Comparison of ENCODE assay signal across 15 cellular contexts in the genomic region with DNA sequence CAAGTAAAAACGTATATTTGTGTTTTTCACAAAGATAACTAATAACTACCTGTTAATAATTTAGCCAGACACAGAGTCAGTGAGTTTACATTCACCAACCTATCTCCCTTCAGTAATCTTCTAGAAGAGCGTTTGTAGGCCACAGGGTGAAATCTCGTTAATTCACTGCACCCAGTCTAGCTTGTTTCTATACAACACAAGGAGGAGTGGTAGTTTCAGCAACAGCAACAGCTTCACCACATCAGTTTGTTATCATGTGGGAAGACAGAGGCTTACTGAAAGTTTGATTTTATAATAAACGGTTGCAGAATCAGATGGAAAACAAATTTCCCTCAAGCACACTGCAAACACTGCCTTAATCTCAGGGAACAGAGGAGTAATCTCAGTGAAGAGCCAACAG. TPM values are rescaled to one million over a fixed set of nuclear protein-coding genes. Genes with fewer than 3 reads are reported as not detected.
DNase-seq lines count a peak whose midpoint lies in the region; ATAC-seq and TF ChIP-seq lines count a peak whose summit lies in the region.
"Had no signal": no experiment of that assay in that cellular context is flagged by ENCODE, and none has a peak within 500 bp of the region (broad histone marks: within the 10 kb centered on the region; RNA-seq: fewer than 3 reads in every experiment).

No MANE protein-coding gene starts in this region.

- H2AFZ ChIP-seq in PC-9, result no peak overlapping the region; the same call in 1 of the 2 replicates

- peaks cover 34% of the 10 kb centered on the region for H3F3A ChIP-seq in PC-9 (ENCODE audit: insufficient read depth, low read depth)

- H4K20me1 ChIP-seq in PC-9 (ENCODE audit: insufficient read depth), result no peaks in the 10 kb centered on the region

- no peak overlapping the region for H4K5ac ChIP-seq in mesendoderm (ENCODE audit: low read length)

- H3K79me1 ChIP-seq in mesendoderm (ENCODE audit: low read length), result no peaks in the 10 kb centered on the region

- H3K27ac ChIP-seq in HEK293 (ENCODE audit: extremely low read depth, low read depth, low read length) (no peak overlapping the region), PC-9 (peak overlapping the region; percentile 86), skeletal muscle tissue (ENCODE audit: low read depth, low read length) (no peak overlapping the region), mesendoderm (ENCODE audit: low read depth, low read length) (no peak overlapping the region)
- H3K27ac ChIP-seq: foreskin keratinocyte had no signal

- no peak overlapping the region for H3K56ac ChIP-seq in mesendoderm (ENCODE audit: low read length)

- H3K9me3 ChIP-seq in HEK293 (ENCODE audit: control insufficient read depth, insufficient read depth, low read depth, low read length), result no peaks in the 10 kb centered on the region
- no peaks in the 10 kb centered on the region for H3K9me3 ChIP-seq in PC-9 (ENCODE audit: insufficient read depth, low read depth)
- no peaks in the 10 kb centered on the region for H3K9me3 ChIP-seq in iPS-15b (ENCODE audit: control insufficient read depth, insufficient read depth, low read length)
- H3K9me3 ChIP-seq in skeletal muscle tissue (ENCODE audit: control insufficient read depth in 3 of 3, low read length in 3 of 3), result no peaks in the 10 kb centered on the region

- H3K4me3 ChIP-seq in HEK293 (ENCODE audit: low read depth, low read length) (no peak overlapping the region), PC-9 (peak overlapping the region; percentile 71; the same call in 1 of the 2 replicates), iPS-15b (ENCODE audit: low read depth, low read length) (peak overlapping the region; percentile 73), skeletal muscle tissue (ENCODE audit: low read length in 3 of 3) (no peak overlapping the region), mesendoderm (ENCODE audit: low read length) (no peak overlapping the region)

- CTCF ChIA-PET in HEK293 (lab: Yijun Ruan, JAX) (interaction anchor here (1.5 to 2.1 kb wide), 2 partner anchors 88 to 151 kb away, joined by 5 to 8 read pairs; no protein-coding TSS in a partner anchor), PC-9 (lab: Charles Lee) (no interaction called here)
- CTCF ChIA-PET in activated CD8-positive, alpha-beta T cell treated with anti-CD3 and anti-CD28 coated beads, Interleukin-2, amount 10 ng/mL, durations not matched to agents 7 days and 5 days (lab: Charles Lee), result no interaction called here

- POLR2A ChIA-PET in HEK293 (lab: Yijun Ruan, JAX) (interaction anchor here (1.2 kb wide), 1 partner anchor 11 kb away, joined by 3 read pairs; no protein-coding TSS in a partner anchor), PC-9 (lab: Charles Lee; ENCODE audit: unreplicated experiment) (interaction anchor here (0.6 to 0.7 kb wide), 2 partner anchors 34 to 86 kb away, joined by 3 to 4 read pairs; no protein-coding TSS in a partner anchor)
- POLR2A ChIA-PET in activated CD8-positive, alpha-beta T cell treated with anti-CD3 and anti-CD28 coated beads, Interleukin-2, amount 10 ng/mL, durations not matched to agents 7 days and 5 days (lab: Charles Lee), result no interaction called here

- H3K9ac ChIP-seq in iPS-15b (ENCODE audit: low read depth, low read length) (no peak overlapping the region), skeletal muscle tissue (ENCODE audit: low read depth in 1 of 3, low read length in 3 of 3) (peak overlapping the region in 2 of 3 donors; percentile 10 to 43), mesendoderm (ENCODE audit: low read length) (no peak overlapping the region)

- DNase-seq in PC-9 (no peak), mesendoderm (no peak)
- DNase-seq in activated CD8-positive, alpha-beta T cell treated with anti-CD3 and anti-CD28 coated beads, Interleukin-2, amount 10 ng/mL, durations not matched to agents 7 days and 5 days, result no peak
- DNase-seq: activated CD4-positive, alpha-beta T cell treated with anti-CD3 and anti-CD28 coated beads, Interleukin-2, amount 50 U/mL, for 4 hours; AML-193; cerebellar nuclear complex; foreskin keratinocyte; natural killer cell; NCI-H187 treated with DMSO at 0.1 percent for 48 hours had no signal

- peaks cover 43% of the 10 kb centered on the region for H3K27me3 Mint-ChIP-seq in activated CD8-positive, alpha-beta T cell treated with anti-CD3 and anti-CD28 coated beads, Interleukin-2, amount 10 ng/mL, durations not matched to agents 7 days and 5 days (ENCODE audit: low read depth)

- ATAC-seq in HG02840 (IDR thresholded peaks at IDR 0.05; ENCODE audit: low FRiP score, unreplicated experiment) (no peak), GM21447 (IDR thresholded peaks at IDR 0.05; ENCODE audit: unreplicated experiment) (no peak)
- no peak for ATAC-seq in activated CD8-positive, alpha-beta T cell treated with anti-CD3 and anti-CD28 coated beads, Interleukin-2, amount 10 ng/mL, durations not matched to agents 7 days and 5 days
- ATAC-seq: foreskin keratinocyte, natural killer cell had no signal

- intact Hi-C loops in PC-9 (cut with micrococcal nuclease; ENCODE audit: unreplicated experiment), result loop anchor here (2.0 to 10.0 kb wide), 2 partner anchors 89 to 779 kb away; no protein-coding TSS in a partner anchor

- H2AK5ac ChIP-seq in mesendoderm (ENCODE audit: low read length), result no peak overlapping the region

- H2BK120ac ChIP-seq in mesendoderm (ENCODE audit: low read depth, low read length), result no peak overlapping the region

- H2BK5ac ChIP-seq in mesendoderm (ENCODE audit: low read length), result no peak overlapping the region

- H3K36me3 ChIP-seq in HEK293 (ENCODE audit: control insufficient read depth in 2 of 2, insufficient read depth in 1 of 2, low read length in 2 of 2), result no peaks in the 10 kb centered on the region
- H3K36me3 ChIP-seq in PC-9 (ENCODE audit: low read depth), result no peaks in the 10 kb centered on the region
- no peaks in the 10 kb centered on the region for H3K36me3 ChIP-seq in iPS-15b (ENCODE audit: control insufficient read depth, insufficient read depth, low read length)
- H3K36me3 ChIP-seq in skeletal muscle tissue (ENCODE audit: control insufficient read depth in 3 of 3, insufficient read depth in 3 of 3, low read length in 3 of 3), result no peaks in the 10 kb centered on the region
- no peaks in the 10 kb centered on the region for H3K36me3 ChIP-seq in mesendoderm (ENCODE audit: control insufficient read depth, insufficient read depth, low read length)

- no CpG with 5 or more reads among the region's 4 CpGs for WGBS in mesendoderm (ENCODE audit: extremely low coverage, insufficient coverage, low lambda C conversion rate)

- H3K27ac Mint-ChIP-seq in activated CD8-positive, alpha-beta T cell treated with anti-CD3 and anti-CD28 coated beads, Interleukin-2, amount 10 ng/mL, durations not matched to agents 7 days and 5 days, result no peak overlapping the region
- H3K27ac Mint-ChIP-seq: natural killer cell had no signal

- no peak overlapping the region for H3K4ac ChIP-seq in mesendoderm (ENCODE audit: low read depth, low read length)

- no peak overlapping the region for H3K4me3 Mint-ChIP-seq in activated CD8-positive, alpha-beta T cell treated with anti-CD3 and anti-CD28 coated beads, Interleukin-2, amount 10 ng/mL, durations not matched to agents 7 days and 5 days
- H3K4me3 Mint-ChIP-seq: natural killer cell had no signal

- no peaks in the 10 kb centered on the region for H3K36me3 Mint-ChIP-seq in activated CD8-positive, alpha-beta T cell treated with anti-CD3 and anti-CD28 coated beads, Interleukin-2, amount 10 ng/mL, durations not matched to agents 7 days and 5 days (ENCODE audit: low read depth)
- H3K36me3 Mint-ChIP-seq: natural killer cell had no signal

- H3K4me2 ChIP-seq in PC-9 (peak overlapping the region; percentile 92), mesendoderm (ENCODE audit: low read length) (no peak overlapping the region)

- H3K9me2 ChIP-seq in PC-9 (ENCODE audit: insufficient read depth), result no peaks in the 10 kb centered on the region

- no peak overlapping the region for H3K18ac ChIP-seq in mesendoderm (ENCODE audit: low read length)

- H3K9me3 Mint-ChIP-seq in activated CD8-positive, alpha-beta T cell treated with anti-CD3 and anti-CD28 coated beads, Interleukin-2, amount 10 ng/mL, durations not matched to agents 7 days and 5 days (ENCODE audit: insufficient read depth), result no peaks in the 10 kb centered on the region
- H3K9me3 Mint-ChIP-seq: natural killer cell had no signal

- no peak overlapping the region for H2BK15ac ChIP-seq in mesendoderm (replicated peaks; ENCODE audit: low read depth)

- no peak overlapping the region for H4K8ac ChIP-seq in mesendoderm (ENCODE audit: low read depth, low read length)

- TF ChIP-seq CTCF in HEK293 (tag by site-specific recombination; IDR thresholded peaks at IDR 0.05) (no peak), PC-9 (conservative IDR thresholded peaks at IDR 0.05) (no peak)

- H3K4me1 ChIP-seq in HEK293 (ENCODE audit: control insufficient read depth, insufficient read depth, low read length), result peaks cover 21% of the 10 kb centered on the region
- H3K4me1 ChIP-seq in PC-9 (replicated peaks; ENCODE audit: insufficient read depth), result peaks cover 28% of the 10 kb centered on the region
- peaks cover 20% of the 10 kb centered on the region for H3K4me1 ChIP-seq in iPS-15b (ENCODE audit: control insufficient read depth, insufficient read depth, low read length)
- H3K4me1 ChIP-seq in skeletal muscle tissue (ENCODE audit: control insufficient read depth in 3 of 3, insufficient read depth in 3 of 3, low read length in 3 of 3), result peaks cover 15 to 29% (median 22%) of the 10 kb centered on the region in 3 donors
- H3K4me1 ChIP-seq in mesendoderm (ENCODE audit: control insufficient read depth, low read depth, low read length), result no peaks in the 10 kb centered on the region
- H3K4me1 ChIP-seq: foreskin keratinocyte had no signal

- H3K27me3 ChIP-seq in PC-9 (ENCODE audit: insufficient read depth, low read depth), result no peaks in the 10 kb centered on the region
- H3K27me3 ChIP-seq in iPS-15b (ENCODE audit: control insufficient read depth, insufficient read depth, low read length), result peaks cover 3% of the 10 kb centered on the region
- H3K27me3 ChIP-seq in skeletal muscle tissue (ENCODE audit: control insufficient read depth in 3 of 3, insufficient read depth in 3 of 3, low read length in 3 of 3), result peaks cover 0 to 5% (median 0%) of the 10 kb centered on the region in 3 donors
- H3K27me3 ChIP-seq in mesendoderm (ENCODE audit: insufficient read depth, low read length, poor library complexity), result peaks cover 7% of the 10 kb centered on the region

- BruUV-seq in PC-9 (replicated peaks; lab: Mats Ljungman, UMichigan), result no TSS peak

- H3K4me1 Mint-ChIP-seq in activated CD8-positive, alpha-beta T cell treated with anti-CD3 and anti-CD28 coated beads, Interleukin-2, amount 10 ng/mL, durations not matched to agents 7 days and 5 days (ENCODE audit: low read depth), result no peaks in the 10 kb centered on the region
- H3K4me1 Mint-ChIP-seq: natural killer cell had no signal

- peaks cover 57% of the 10 kb centered on the region for H3K79me2 ChIP-seq in PC-9 (ENCODE audit: low read depth)
- H3K79me2 ChIP-seq in mesendoderm (ENCODE audit: control insufficient read depth, insufficient read depth, low read length), result no peaks in the 10 kb centered on the region

- no peak overlapping the region for H3K23ac ChIP-seq in mesendoderm (ENCODE audit: low read length)

RNA-seq across cellular contexts. Expression of a gene that starts 2.6 kb away (rescaled TPM):
- total RNA-seq in PC-9 (2021) (49.4 and 51.4 TPM in 2 replicates), skeletal muscle tissue (53.2 TPM)
- polyA plus RNA-seq in mesendoderm (2013, experiment 1 of 2), result 6.7 TPM
- 7.5 TPM for polyA plus RNA-seq in mesendoderm (2013, experiment 2 of 2)
- not detected for total RNA-seq in activated CD8-positive, alpha-beta T cell treated with anti-CD3 and anti-CD28 coated beads, Interleukin-2, amount 10 ng/mL, durations not matched to agents 7 days and 5 days
- total RNA-seq: lung microvascular endothelial cell, natural killer cell had no signal

Comparison
In these comparisons a context has a peak if more than half of its experiments do, and no peak if none do; other contexts are left out.
1. H3K4me3 ChIP-seq: peak in PC-9 (single experiment) and iPS-15b (single experiment); none in HEK293 (single experiment), skeletal muscle tissue (0 of 3) and mesendoderm (single experiment).
2. H3K9ac ChIP-seq: peak in skeletal muscle tissue (2 of 3); none in iPS-15b (single experiment) and mesendoderm (single experiment).
3. RNA of a gene that starts 2.6 kb away (total RNA-seq): 53.2 TPM in skeletal muscle tissue (single experiment) and 49.4 to 51.4 TPM in PC-9; not detected in activated CD8-positive, alpha-beta T cell treated with anti-CD3 and anti-CD28 coated beads, Interleukin-2, amount 10 ng/mL, durations not matched to agents 7 days and 5 days; every median in the first group is over 10 times any median in the second.